In genomic region chr19:32364040-32364439, GRCh38 we compare ENCODE assay signal across 1 cellular context.
TF ChIP-seq lines count a peak whose summit lies in the region.

No MANE protein-coding gene starts in this region.

TF ChIP-seq in liver, 16 proteins besides CTCF, POLR2A, EP300 and RAD21 (continued from another document):
- TF ChIP-seq REST (IDR thresholded peaks at IDR 0.05), result no peak
